In the genomic region with DNA sequence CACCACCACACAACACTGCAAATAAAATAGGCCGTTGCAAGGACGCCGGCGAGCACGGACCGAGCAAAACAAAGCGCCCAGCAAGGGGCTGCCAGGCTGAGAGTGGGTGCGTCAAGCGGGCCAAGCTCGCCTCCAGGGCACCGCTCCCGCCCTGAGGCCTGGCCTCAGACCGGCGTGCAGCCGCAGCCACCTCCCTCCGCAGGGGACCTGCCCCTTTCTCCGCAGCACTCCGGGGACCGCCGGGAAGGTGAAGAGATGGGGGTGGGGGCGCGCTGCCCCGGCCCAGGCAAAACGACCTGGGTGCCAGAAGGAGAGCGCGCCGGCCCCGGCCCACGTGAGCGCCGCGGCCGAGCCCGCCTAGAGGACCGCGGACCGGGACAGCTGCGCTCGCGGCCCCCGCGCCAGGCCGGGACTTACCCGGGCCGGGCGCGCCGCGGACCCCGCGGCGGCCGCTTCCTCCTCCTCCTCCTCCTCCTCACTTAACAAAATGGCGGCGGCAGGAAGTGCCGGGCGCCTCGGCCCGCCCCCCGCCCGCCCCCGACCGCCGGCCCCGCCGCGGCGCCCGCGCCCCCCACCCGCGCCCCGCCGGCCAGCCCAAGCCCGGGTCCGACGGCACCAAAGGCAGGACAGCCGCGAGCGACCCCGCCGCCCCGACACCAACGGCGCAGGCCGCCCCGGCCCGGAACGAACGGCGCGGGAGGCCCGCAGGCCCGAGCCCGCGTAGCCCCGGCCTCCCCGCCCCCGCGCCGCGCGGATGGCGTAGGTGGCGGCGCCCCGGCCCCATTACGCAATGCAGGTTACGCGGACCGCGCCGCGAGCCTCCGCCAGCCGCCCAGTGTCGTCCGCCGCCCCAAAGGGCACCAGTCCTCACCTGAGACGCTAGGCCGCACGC, we compare ENCODE assay signal across 8 cellular contexts. TPM values are rescaled to one million over a fixed set of nuclear protein-coding genes. Genes with fewer than 3 reads are reported as not detected.
DNase-seq lines count a peak whose midpoint lies in the region; ATAC-seq and TF ChIP-seq lines count a peak whose summit lies in the region.

No MANE protein-coding gene starts in this region.

- peak overlapping the region; percentile 94 for H3K27ac ChIP-seq in HEK293 (ENCODE audit: extremely low read depth, low read depth, low read length)

- peak overlapping the region; percentile 55 for H3K9ac ChIP-seq in endocrine pancreas (ENCODE audit: control insufficient read depth, insufficient read depth, low read length)

- H3K36me3 ChIP-seq in HEK293 (ENCODE audit: control insufficient read depth in 2 of 2, insufficient read depth in 1 of 2, low read length in 2 of 2): no peaks in the 10 kb centered on the region; a peak in 1 of 3 replicates
- H3K36me3 ChIP-seq in endocrine pancreas (ENCODE audit: control insufficient read depth, insufficient read depth, low read length): no peaks in the 10 kb centered on the region

- H3K9me3 ChIP-seq in HEK293 (ENCODE audit: control insufficient read depth, insufficient read depth, low read depth, low read length) (no peaks in the 10 kb centered on the region), endocrine pancreas (ENCODE audit: control insufficient read depth, low read length) (no peaks in the 10 kb centered on the region)

- DNase-seq in GM10248 (ENCODE audit: extremely low spot score): peak; percentile 73
- peak; percentile 37 for DNase-seq in NCI-H2171 (lab: John Stamatoyannopoulos, UW)
- DNase-seq in activated CD8-positive, alpha-beta memory T cell treated with anti-CD3 and anti-CD28 coated beads for 4 hours (ENCODE audit: low read depth in 2 of 2): peak; percentile 25 to 37
- peak; percentile 30 for DNase-seq in mucosa of gallbladder (ENCODE audit: low spot score)
- peak; percentile 27 to 46 for DNase-seq in stimulated activated CD8-positive, alpha-beta memory T cell treated with anti-CD3 and anti-CD28 coated beads, Interleukin-4, amount 100 ng/mL, for 4 hours (ENCODE audit: low read depth in 2 of 2, low spot score in 1 of 2)

- peak overlapping the region; percentile 98 for H3K4me3 ChIP-seq in HEK293 (ENCODE audit: low read depth, low read length)
- peak overlapping the region; percentile 82 for H3K4me3 ChIP-seq in endocrine pancreas (ENCODE audit: control insufficient read depth, insufficient read depth, low read length)

- POLR2A ChIA-PET in GM10248 (lab: Yijun Ruan, JAX) (no interaction called here), HEK293 (lab: Yijun Ruan, JAX) (interaction anchor here (0.6 to 1.7 kb wide), 7 partner anchors 14 to 88 kb away, joined by 3 to 6 read pairs (median 4); a partner anchor contains a TSS)

- no peak for ATAC-seq in GM18873 (IDR thresholded peaks at IDR 0.05; ENCODE audit: low FRiP score, unreplicated experiment)

- TF ChIP-seq CTCF in GM10248 (IDR thresholded peaks at IDR 0.05; ENCODE audit: control extremely low read depth, extremely low read depth, low read depth, missing control alignments) (no peak), HEK293 (tag by site-specific recombination; IDR thresholded peaks at IDR 0.05) (no peak)

- CTCF ChIA-PET in GM10248 (lab: Yijun Ruan, JAX): no interaction called here
- CTCF ChIA-PET in HEK293 (lab: Yijun Ruan, JAX): no interaction called here

- H3K27me3 ChIP-seq in endocrine pancreas (ENCODE audit: control insufficient read depth, insufficient read depth, low read length): no peaks in the 10 kb centered on the region

- H3K4me1 ChIP-seq in HEK293 (ENCODE audit: control insufficient read depth, insufficient read depth, low read length): peaks cover 28% of the 10 kb centered on the region
- no peaks in the 10 kb centered on the region for H3K4me1 ChIP-seq in endocrine pancreas (ENCODE audit: control insufficient read depth, insufficient read depth, low read length)

TF ChIP-seq in HEK293, 187 proteins besides CTCF, POLR2A, EP300 and RAD21 (continues in another document):
- TF ChIP-seq KLF8 (tag by site-specific recombination; IDR thresholded peaks at IDR 0.05): no peak
- TF ChIP-seq HOXC10 (CRISPR knock-in tag; IDR thresholded peaks at IDR 0.05): no peak
- no peak for TF ChIP-seq ZNF843 (tag by site-specific recombination; IDR thresholded peaks at IDR 0.05)
- TF ChIP-seq ZNF670 (tag by site-specific recombination; IDR thresholded peaks at IDR 0.05; ENCODE audit: low read depth): no peak
- TF ChIP-seq ZXDB (tag by site-specific recombination; IDR thresholded peaks at IDR 0.05): no peak
- TF ChIP-seq ZNF350 (tag by site-specific recombination; IDR thresholded peaks at IDR 0.05): no peak
- TF ChIP-seq, protein P1, sequence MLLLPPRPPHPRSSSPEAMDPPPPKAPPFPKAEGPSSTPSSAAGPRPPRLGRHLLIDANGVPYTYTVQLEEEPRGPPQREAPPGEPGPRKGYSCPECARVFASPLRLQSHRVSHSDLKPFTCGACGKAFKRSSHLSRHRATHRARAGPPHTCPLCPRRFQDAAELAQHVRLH (tag by site-specific recombination; IDR thresholded peaks at IDR 0.05): no peak
- no peak for TF ChIP-seq ZNF830 (tag by site-specific recombination; IDR thresholded peaks at IDR 0.05; ENCODE audit: low read depth)
- TF ChIP-seq ZNF214 (tag by site-specific recombination; IDR thresholded peaks at IDR 0.05; ENCODE audit: borderline replicate concordance): no peak
- TF ChIP-seq, protein P2, sequence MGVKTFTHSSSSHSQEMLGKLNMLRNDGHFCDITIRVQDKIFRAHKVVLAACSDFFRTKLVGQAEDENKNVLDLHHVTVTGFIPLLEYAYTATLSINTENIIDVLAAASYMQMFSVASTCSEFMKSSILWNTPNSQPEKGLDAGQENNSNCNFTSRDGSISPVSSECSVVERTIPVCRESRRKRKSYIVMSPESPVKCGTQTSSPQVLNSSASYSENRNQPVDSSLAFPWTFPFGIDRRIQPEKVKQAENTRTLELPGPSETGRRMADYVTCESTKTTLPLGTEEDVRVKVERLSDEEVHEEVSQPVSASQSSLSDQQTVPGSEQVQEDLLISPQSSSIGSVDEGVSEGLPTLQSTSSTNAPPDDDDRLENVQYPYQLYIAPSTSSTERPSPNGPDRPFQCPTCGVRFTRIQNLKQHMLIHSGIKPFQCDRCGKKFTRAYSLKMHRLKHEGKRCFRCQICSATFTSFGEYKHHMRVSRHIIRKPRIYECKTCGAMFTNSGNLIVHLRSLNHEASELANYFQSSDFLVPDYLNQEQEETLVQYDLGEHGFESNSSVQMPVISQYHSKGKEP (tag by site-specific recombination; IDR thresholded peaks at IDR 0.05): no peak
- TF ChIP-seq ZFHX2 (tag by site-specific recombination; conservative IDR thresholded peaks at IDR 0.05): peak; percentile 38
- TF ChIP-seq ZNF623 (tag by site-specific recombination; IDR thresholded peaks at IDR 0.05): no peak
- TF ChIP-seq ZNF248 (tag by site-specific recombination; IDR thresholded peaks at IDR 0.05): no peak
- TF ChIP-seq, protein P3, sequence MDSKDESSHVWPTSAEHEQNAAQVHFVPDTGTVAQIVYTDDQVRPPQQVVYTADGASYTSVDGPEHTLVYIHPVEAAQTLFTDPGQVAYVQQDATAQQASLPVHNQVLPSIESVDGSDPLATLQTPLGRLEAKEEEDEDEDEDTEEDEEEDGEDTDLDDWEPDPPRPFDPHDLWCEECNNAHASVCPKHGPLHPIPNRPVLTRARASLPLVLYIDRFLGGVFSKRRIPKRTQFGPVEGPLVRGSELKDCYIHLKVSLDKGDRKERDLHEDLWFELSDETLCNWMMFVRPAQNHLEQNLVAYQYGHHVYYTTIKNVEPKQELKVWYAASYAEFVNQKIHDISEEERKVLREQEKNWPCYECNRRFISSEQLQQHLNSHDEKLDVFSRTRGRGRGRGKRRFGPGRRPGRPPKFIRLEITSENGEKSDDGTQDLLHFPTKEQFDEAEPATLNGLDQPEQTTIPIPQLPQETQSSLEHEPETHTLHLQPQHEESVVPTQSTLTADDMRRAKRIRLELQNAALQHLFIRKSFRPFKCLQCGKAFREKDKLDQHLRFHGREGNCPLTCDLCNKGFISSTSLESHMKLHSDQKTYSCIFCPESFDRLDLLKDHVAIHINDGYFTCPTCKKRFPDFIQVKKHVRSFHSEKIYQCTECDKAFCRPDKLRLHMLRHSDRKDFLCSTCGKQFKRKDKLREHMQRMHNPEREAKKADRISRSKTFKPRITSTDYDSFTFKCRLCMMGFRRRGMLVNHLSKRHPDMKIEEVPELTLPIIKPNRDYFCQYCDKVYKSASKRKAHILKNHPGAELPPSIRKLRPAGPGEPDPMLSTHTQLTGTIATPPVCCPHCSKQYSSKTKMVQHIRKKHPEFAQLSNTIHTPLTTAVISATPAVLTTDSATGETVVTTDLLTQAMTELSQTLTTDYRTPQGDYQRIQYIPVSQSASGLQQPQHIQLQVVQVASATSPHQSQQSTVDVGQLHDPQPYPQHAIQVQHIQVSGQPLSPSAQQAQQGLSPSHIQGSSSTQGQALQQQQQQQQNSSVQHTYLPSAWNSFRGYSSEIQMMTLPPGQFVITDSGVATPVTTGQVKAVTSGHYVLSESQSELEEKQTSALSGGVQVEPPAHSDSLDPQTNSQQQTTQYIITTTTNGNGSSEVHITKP (tag by site-specific recombination; IDR thresholded peaks at IDR 0.05): peak; percentile 62; the same call in 1 of the 2 replicates
- no peak for TF ChIP-seq ZNF707 (tag by site-specific recombination; IDR thresholded peaks at IDR 0.05)
- no peak for TF ChIP-seq ZNF768 (tag by site-specific recombination; IDR thresholded peaks at IDR 0.05)
- no peak for TF ChIP-seq ZNF544 (tag by site-specific recombination; IDR thresholded peaks at IDR 0.05)
- TF ChIP-seq ZNF785 (tag by site-specific recombination; IDR thresholded peaks at IDR 0.05): no peak
- TF ChIP-seq ZNF157 (tag by site-specific recombination; IDR thresholded peaks at IDR 0.05): no peak

RNA-seq across cellular contexts. Expression of a gene that starts 0.7 kb away (rescaled TPM):
- 87.8 TPM for total RNA-seq in mucosa of gallbladder

RNA-seq across cellular contexts. Expression of a gene that starts 47.9 kb away (rescaled TPM):
- total RNA-seq in mucosa of gallbladder: 38.9 TPM
